Comparison of ENCODE assay signal across 10 cellular contexts in genomic region chr20:38145094-38146075, GRCh38. TPM values are rescaled to one million over a fixed set of nuclear protein-coding genes. Genes with fewer than 3 reads are reported as not detected.
DNase-seq lines count a peak whose midpoint lies in the region; ATAC-seq and TF ChIP-seq lines count a peak whose summit lies in the region.
"Had no signal": no experiment of that assay in that cellular context is flagged by ENCODE, and none has a peak within 500 bp of the region (broad histone marks: within the 10 kb centered on the region; RNA-seq: fewer than 3 reads in every experiment).

No MANE protein-coding gene starts in this region.

- H3K36me3 ChIP-seq in cardiac muscle cell (peaks cover 12% of the 10 kb centered on the region), mesodermal cell (ENCODE audit: control insufficient read depth, insufficient read depth, low read length) (peaks cover 74% of the 10 kb centered on the region)

- H3K27me3 ChIP-seq in cardiac muscle cell = no peaks in the 10 kb centered on the region

- H3K36me3 Mint-ChIP-seq in natural killer cell = no peaks in the 10 kb centered on the region

- peaks cover 0 to 4% of the 10 kb centered on the region in 2 donors for H3K4me1 Mint-ChIP-seq in natural killer cell

- H3K9me3 ChIP-seq in cardiac muscle cell (ENCODE audit: low read depth) (no peaks in the 10 kb centered on the region), mesodermal cell (ENCODE audit: control insufficient read depth, low read length) (no peaks in the 10 kb centered on the region)

- ATAC-seq in Right ventricle myocardium inferior (no peak), GM18498 (IDR thresholded peaks at IDR 0.05; ENCODE audit: unreplicated experiment) (no peak), natural killer cell (no peak)

- no peak overlapping the region for H3K4me3 Mint-ChIP-seq in natural killer cell
- H3K4me3 Mint-ChIP-seq: activated T-cell treated with anti-CD3 and anti-CD28 coated beads, Interleukin-2, amount 50 U/mL, for 24 hours had no signal

- DNase-seq in cardiac muscle cell (ENCODE audit: low read depth in 1 of 2, low spot score in 1 of 2) (no peak), Right ventricle myocardium inferior (ENCODE audit: missing footprints) (no peak), epithelial cell of esophagus (ENCODE audit: low read depth) (peak; percentile 58), natural killer cell (no peak), NCI-H1436 treated with DMSO at 0.1 percent for 48 hours (lab: John Stamatoyannopoulos, UW) (no peak), posterior vena cava (ENCODE audit: low spot score) (no peak)
- DNase-seq: activated T-cell treated with anti-CD3 and anti-CD28 coated beads, Interleukin-2, amount 50 U/mL, for 24 hours; NCI-H748 treated with DMSO at 0.1 percent for 48 hours had no signal

- H3K27ac Mint-ChIP-seq in natural killer cell = no peak overlapping the region
- H3K27ac Mint-ChIP-seq: activated T-cell treated with anti-CD3 and anti-CD28 coated beads, Interleukin-2, amount 50 U/mL, for 24 hours had no signal

- no peaks in the 10 kb centered on the region for H3K9me3 Mint-ChIP-seq in natural killer cell
- H3K9me3 Mint-ChIP-seq: activated T-cell treated with anti-CD3 and anti-CD28 coated beads, Interleukin-2, amount 50 U/mL, for 24 hours had no signal

- no peaks in the 10 kb centered on the region for H3K27me3 Mint-ChIP-seq in natural killer cell (ENCODE audit: low read depth in 2 of 2)
- H3K27me3 Mint-ChIP-seq: activated T-cell treated with anti-CD3 and anti-CD28 coated beads, Interleukin-2, amount 50 U/mL, for 24 hours had no signal

- intact Hi-C loops in Right ventricle myocardium inferior (cut with DNase I) (no loop called here), natural killer cell (cut with micrococcal nuclease) (no loop called here), posterior vena cava (cut with DNase I) (loop anchor here in 1 of 2 donors (10.0 kb wide), 1 partner anchor 71 kb away; no protein-coding TSS in a partner anchor)

- H3K4me3 ChIP-seq in cardiac muscle cell = no peak overlapping the region
- H3K4me3 ChIP-seq in epithelial cell of esophagus (ENCODE audit: low read length) = no peak overlapping the region
- H3K4me3 ChIP-seq in mesodermal cell (ENCODE audit: extremely low read depth, insufficient read depth, low read length, poor library complexity, severe bottlenecking) = no peak overlapping the region

- H3K27ac ChIP-seq in cardiac muscle cell (peak overlapping the region; percentile 86), mesodermal cell (ENCODE audit: low read depth, low read length, severe bottlenecking) (peak overlapping the region; percentile 71)

- WGBS in mesodermal cell (ENCODE audit: insufficient coverage in 2 of 2), 2 experiments = 93 to 94% methylated on average over 7 to 8 of the region's 12 CpGs

- H3K4me1 ChIP-seq in cardiac muscle cell (ENCODE audit: low read depth) = peaks cover 18% of the 10 kb centered on the region
- peaks cover 37% of the 10 kb centered on the region for H3K4me1 ChIP-seq in mesodermal cell (ENCODE audit: control insufficient read depth, insufficient read depth, low read length, poor library complexity, severe bottlenecking)

- no peak for TF ChIP-seq CTCF in cardiac muscle cell (IDR thresholded peaks at IDR 0.05; ENCODE audit: low read depth, low read length)
- TF ChIP-seq CTCF in epithelial cell of esophagus (IDR thresholded peaks at IDR 0.05; ENCODE audit: insufficient read depth, low read depth, low read length, missing control alignments) = no peak
- no peak for TF ChIP-seq CTCF in natural killer cell (IDR thresholded peaks at IDR 0.05)

RNA-seq across cellular contexts. Expression of gene TGM2, which starts 19.7 kb away (rescaled TPM):
- total RNA-seq in cardiac muscle cell (144 and 275 TPM in 2 replicates), Right ventricle myocardium inferior (581 TPM), natural killer cell (under 1 TPM in 2 of 3 donors, not detected in 1; 0.33 TPM), posterior vena cava (100 to 1,000 TPM; 442 to 500 TPM)
- polyA plus RNA-seq in cardiac muscle cell = 119 and 192 TPM in 2 replicates
- polyA plus RNA-seq in mesodermal cell (2013, experiment 1 of 2) = 118 TPM
- polyA plus RNA-seq in mesodermal cell (2013, experiment 2 of 2) = 115 TPM

Comparison
In these comparisons a context has a peak if more than half of its experiments do, and no peak if none do; other contexts are left out.
1. RNA of gene TGM2, which starts 19.7 kb away (total RNA-seq): 581 TPM in Right ventricle myocardium inferior (single experiment), 442 to 500 TPM in posterior vena cava and 144 to 275 TPM in cardiac muscle cell; 0.33 TPM in natural killer cell; every median in the first group is over 100 times any median in the second.